Comparison of ENCODE assay signal across 15 cellular contexts in genomic region chr17:20706752-20707372, GRCh38.
A peak's percentile ranks its signal among the peaks of the same experiment; 100 is the strongest.
DNase-seq lines count a peak whose midpoint lies in the region; ATAC-seq, FAIRE-seq and TF ChIP-seq lines count a peak whose summit lies in the region.
"Had no signal": no experiment of that assay in that cellular context is flagged by ENCODE, and none has a peak within 500 bp of the region (broad histone marks: within the 10 kb centered on the region; RNA-seq: fewer than 3 reads in every experiment).

No MANE protein-coding gene starts in this region.

- no peak overlapping the region for H3K4me3 Mint-ChIP-seq in T-helper 17 cell

- H3K23ac ChIP-seq in neuronal stem cell (ENCODE audit: low read depth, low read length, poor library complexity), result no peak overlapping the region

- no peak for ATAC-seq in T-helper 17 cell
- no peak for ATAC-seq in GM18505 (IDR thresholded peaks at IDR 0.05; ENCODE audit: unreplicated experiment)
- no peak for ATAC-seq in GM19035 (IDR thresholded peaks at IDR 0.05; ENCODE audit: unreplicated experiment)
- ATAC-seq: HCT116 had no signal

- no peaks in the 10 kb centered on the region for H3K4me1 Mint-ChIP-seq in T-helper 17 cell

- peaks cover 0 to 2% (median 0%) of the 10 kb centered on the region in 3 experiments for H3K27me3 ChIP-seq in neuronal stem cell (ENCODE audit: control insufficient read depth in 3 of 3, insufficient read depth in 3 of 3, low read depth in 1 of 3, low read length in 3 of 3)
- H3K27me3 ChIP-seq: ascending aorta had no signal

- H2BK5ac ChIP-seq in neuronal stem cell (ENCODE audit: low read length), result no peak overlapping the region

- H3K9me3 ChIP-seq in T-helper 17 cell (ENCODE audit: control insufficient read depth, low read length, poor library complexity, severe bottlenecking) (no peaks in the 10 kb centered on the region), neuronal stem cell (replicated peaks in 1 of 2; ENCODE audit: control insufficient read depth in 2 of 2, insufficient read depth in 1 of 2, low read depth in 1 of 2, low read length in 2 of 2) (no peaks in the 10 kb centered on the region)
- H3K9me3 ChIP-seq: ascending aorta had no signal

- H2BK15ac ChIP-seq in neuronal stem cell (ENCODE audit: low read length), result no peak overlapping the region

- H4K91ac ChIP-seq in neuronal stem cell (ENCODE audit: low read depth, low read length, poor library complexity), result no peak overlapping the region

- no peak overlapping the region for H3K27ac ChIP-seq in neuronal stem cell (replicated peaks; ENCODE audit: low read length)
- H3K27ac ChIP-seq: ascending aorta had no signal

- H2BK120ac ChIP-seq in neuronal stem cell (ENCODE audit: low read depth, low read length), result no peak overlapping the region

- H3K4me1 ChIP-seq in neuronal stem cell (ENCODE audit: control insufficient read depth in 2 of 2, insufficient read depth in 1 of 2, low read depth in 1 of 2, low read length in 2 of 2), result no peaks in the 10 kb centered on the region
- H3K4me1 ChIP-seq: ascending aorta had no signal

- no peak overlapping the region for H2AK5ac ChIP-seq in neuronal stem cell (ENCODE audit: low read depth, low read length)

- peak; percentile 36 for FAIRE-seq in GM18507 (lab: Jason Lieb, UNC)

- H2AFZ ChIP-seq in neuronal stem cell (ENCODE audit: low read length), result no peak overlapping the region

- H3K4me2 ChIP-seq in neuronal stem cell (ENCODE audit: insufficient read depth, low read length, poor library complexity, severe bottlenecking), result no peak overlapping the region

- no peak overlapping the region for H3K4me3 ChIP-seq in neuronal stem cell (ENCODE audit: low read length in 2 of 2)
- H3K4me3 ChIP-seq: ascending aorta had no signal

- H3K18ac ChIP-seq in neuronal stem cell (ENCODE audit: low read length), result peak overlapping the region; percentile 38

- peaks cover 5% of the 10 kb centered on the region for H3K27me3 Mint-ChIP-seq in T-helper 17 cell

- no peak overlapping the region for H2BK12ac ChIP-seq in neuronal stem cell (ENCODE audit: low read length)

- WGBS in neuronal stem cell (ENCODE audit: extremely low coverage in 2 of 2, insufficient read length in 2 of 2, insufficient replicate concordance in 1 of 2), 2 donors, result no CpG with 5 or more reads among the region's 16 CpGs

- no peak for TF ChIP-seq POLR2A in GM18505 (IDR thresholded peaks at IDR 0.05; ENCODE audit: borderline replicate concordance, extremely low read depth, insufficient read depth, insufficient read length)

- H3K36me3 ChIP-seq in neuronal stem cell (replicated peaks in 1 of 2; ENCODE audit: control insufficient read depth in 2 of 2, insufficient read depth in 2 of 2, low read length in 2 of 2), result no peaks in the 10 kb centered on the region
- H3K36me3 ChIP-seq: ascending aorta had no signal

- H3K27ac Mint-ChIP-seq in T-helper 17 cell, result peak overlapping the region; percentile 9

- no peak overlapping the region for H3K9ac ChIP-seq in neuronal stem cell (ENCODE audit: low read depth, low read length, poor library complexity)

- no peak overlapping the region for H3K14ac ChIP-seq in neuronal stem cell (ENCODE audit: low read length)

- no peaks in the 10 kb centered on the region for H3K36me3 Mint-ChIP-seq in T-helper 17 cell (ENCODE audit: low read depth)

- DNase-seq in GM18507 (ENCODE audit: extremely low spot score, insufficient read length, low read depth), result no peak
- peak; percentile 76 for DNase-seq in M059J (ENCODE audit: low read depth)
- no peak for DNase-seq in T-helper 17 cell
- no peak for DNase-seq in neuronal stem cell (ENCODE audit: low spot score)
- DNase-seq in cerebellum (ENCODE audit: low spot score), result no peak
- DNase-seq: activated gamma-delta T cell treated with Interleukin-2 at 50 U/mL for 16 hours; cortex of kidney; mesenchymal stem cell; NCI-H1417 treated with DMSO at 0.1 percent for 48 hours; NCI-H510A treated with DMSO at 0.1 percent for 48 hours; stimulated activated CD4-positive, alpha-beta T cell treated with anti-CD3 and anti-CD28 coated beads, Interleukin-4, amount 100 ng/mL, for 1 hour had no signal

- no peaks in the 10 kb centered on the region for H3K79me1 ChIP-seq in neuronal stem cell (ENCODE audit: low read depth, low read length)

- no peak overlapping the region for H3K4ac ChIP-seq in neuronal stem cell (ENCODE audit: low read length)

- H4K8ac ChIP-seq in neuronal stem cell (ENCODE audit: low read depth, low read length), result no peak overlapping the region
